Comparison of ENCODE assay signal across 13 cellular contexts in genomic region chr16:450800-451512, GRCh38. TPM values are rescaled to one million over a fixed set of nuclear protein-coding genes. Genes with fewer than 3 reads are reported as not detected.
DNase-seq lines count a peak whose midpoint lies in the region; ATAC-seq and TF ChIP-seq lines count a peak whose summit lies in the region.
"Had no signal": no experiment of that assay in that cellular context is flagged by ENCODE, and none has a peak within 500 bp of the region (broad histone marks: within the 10 kb centered on the region; RNA-seq: fewer than 3 reads in every experiment).

No MANE protein-coding gene starts in this region.

- intact Hi-C loops in left lung (cut with DNase I) = no loop called here

- H3K27me3 ChIP-seq in left lung = no peaks in the 10 kb centered on the region

- peak; percentile 65 for DNase-seq in COR-L47 (lab: John Stamatoyannopoulos, UW)
- DNase-seq in NCI-H187 (lab: John Stamatoyannopoulos, UW) = peak; percentile 81 to 86
- DNase-seq in RWPE1 (ENCODE audit: low spot score) = no peak
- peak in 1 of 2 donors; percentile 58 for DNase-seq in left lung
- no peak for DNase-seq in activated CD8-positive, alpha-beta memory T cell treated with anti-CD3 and anti-CD28 coated beads, Interleukin-2, amount 50 U/mL, for 4 hours
- DNase-seq in hepatic stellate cell (ENCODE audit: low spot score) = no peak
- DNase-seq: activated naive CD8-positive, alpha-beta T cell treated with anti-CD3 and anti-CD28 coated beads, Interleukin-2, amount 50 U/mL, for 24 hours; AML-193; cortex of kidney; GM23248; stimulated activated CD4-positive, alpha-beta T cell treated with anti-CD3 and anti-CD28 coated beads, Interleukin-4, amount 100 ng/mL, for 24 hours had no signal

- ATAC-seq in left lung (peak; percentile 49), SK-N-SH treated with all-trans-retinoic acid at 6 μM for 48 hours (no peak), GM18909 (IDR thresholded peaks at IDR 0.05; ENCODE audit: poor library complexity, unreplicated experiment) (no peak)
- ATAC-seq: activated naive CD8-positive, alpha-beta T cell treated with anti-CD3 and anti-CD28 coated beads, Interleukin-2, amount 50 U/mL, for 24 hours had no signal

- H3K9me3 ChIP-seq in left lung = no peaks in the 10 kb centered on the region

- H3K27ac ChIP-seq in RWPE1 (peak overlapping the region; percentile 9), left lung (no peak overlapping the region)
- H3K27ac ChIP-seq: GM23248 had no signal

- CTCF ChIA-PET in RWPE1 (lab: Yijun Ruan, JAX) = interaction anchor here (0.7 kb wide), 1 partner anchor 201 kb away, joined by 12 read pairs; no protein-coding TSS in a partner anchor

- H3K4me1 ChIP-seq in left lung = peaks cover 0 to 4% of the 10 kb centered on the region in 2 donors

- no peak overlapping the region for H3K4me3 ChIP-seq in left lung
- H3K4me3 ChIP-seq: GM23248 had no signal

- no peak for TF ChIP-seq CTCF in RWPE1 (conservative IDR thresholded peaks at IDR 0.05; ENCODE audit: low read depth)
- TF ChIP-seq CTCF in left lung (IDR thresholded peaks at IDR 0.05) = no peak

- POLR2A ChIA-PET in RWPE1 (lab: Yijun Ruan, JAX; ENCODE audit: low non-redundant PET) = no interaction called here

- no peaks in the 10 kb centered on the region for H3K36me3 ChIP-seq in left lung

TF ChIP-seq in SK-N-SH treated with all-trans-retinoic acid at 6 μM for 48 hours, 23 proteins besides CTCF, POLR2A, EP300 and RAD21:
- TF ChIP-seq ZFP30 (CRISPR knock-in tag; IDR thresholded peaks at IDR 0.05) (no peak), BACH2 (CRISPR knock-in tag; IDR thresholded peaks at IDR 0.05; ENCODE audit: borderline replicate concordance) (no peak), ZNF565 (CRISPR knock-in tag; conservative IDR thresholded peaks at IDR 0.05; ENCODE audit: low read depth) (no peak), PPARA (CRISPR knock-in tag; IDR thresholded peaks at IDR 0.05; ENCODE audit: borderline replicate concordance) (no peak), PATZ1 (CRISPR knock-in tag; IDR thresholded peaks at IDR 0.05; ENCODE audit: borderline replicate concordance) (no peak), TCF4 (CRISPR knock-in tag; IDR thresholded peaks at IDR 0.05; ENCODE audit: borderline replicate concordance) (no peak), OSR1 (CRISPR knock-in tag; IDR thresholded peaks at IDR 0.05) (no peak), ARNTL (CRISPR knock-in tag; IDR thresholded peaks at IDR 0.05; ENCODE audit: borderline replicate concordance, low read depth) (no peak), CSDC2 (CRISPR knock-in tag; IDR thresholded peaks at IDR 0.05) (no peak), ZC3H10 (CRISPR knock-in tag; IDR thresholded peaks at IDR 0.05) (no peak), CSRNP3 (CRISPR knock-in tag; IDR thresholded peaks at IDR 0.05) (no peak)
- TF ChIP-seq, protein P1, sequence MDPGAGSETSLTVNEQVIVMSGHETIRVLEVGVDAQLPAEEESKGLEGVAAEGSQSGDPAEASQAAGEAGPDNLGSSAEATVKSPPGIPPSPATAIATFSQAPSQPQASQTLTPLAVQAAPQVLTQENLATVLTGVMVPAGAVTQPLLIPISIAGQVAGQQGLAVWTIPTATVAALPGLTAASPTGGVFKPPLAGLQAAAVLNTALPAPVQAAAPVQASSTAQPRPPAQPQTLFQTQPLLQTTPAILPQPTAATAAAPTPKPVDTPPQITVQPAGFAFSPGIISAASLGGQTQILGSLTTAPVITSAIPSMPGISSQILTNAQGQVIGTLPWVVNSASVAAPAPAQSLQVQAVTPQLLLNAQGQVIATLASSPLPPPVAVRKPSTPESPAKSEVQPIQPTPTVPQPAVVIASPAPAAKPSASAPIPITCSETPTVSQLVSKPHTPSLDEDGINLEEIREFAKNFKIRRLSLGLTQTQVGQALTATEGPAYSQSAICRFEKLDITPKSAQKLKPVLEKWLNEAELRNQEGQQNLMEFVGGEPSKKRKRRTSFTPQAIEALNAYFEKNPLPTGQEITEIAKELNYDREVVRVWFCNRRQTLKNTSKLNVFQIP (CRISPR knock-in tag; IDR thresholded peaks at IDR 0.05; ENCODE audit: borderline replicate concordance, low read depth) = no peak

RNA-seq across cellular contexts. Expression of gene RAB11FIP3, which starts 25.5 kb away (rescaled TPM):
- 10 to 100 TPM; 28.1 to 38.0 TPM for total RNA-seq in left lung

RNA-seq across cellular contexts. Expression of gene DECR2, which starts 49.3 kb away (rescaled TPM):
- total RNA-seq in left lung = 10 to 100 TPM; 14.4 to 17.1 TPM

RNA-seq across cellular contexts. Expression of gene NME4, which starts 54.0 kb away (rescaled TPM):
- 10 to 100 TPM; 72.3 to 78.1 TPM for total RNA-seq in left lung

Comparison
In these comparisons a context has a peak if more than half of its experiments do, and no peak if none do; other contexts are left out.
1. DNase-seq: peak in COR-L47 (single experiment) and NCI-H187 (2 of 2); none in RWPE1 (single experiment), activated CD8-positive, alpha-beta memory T cell treated with anti-CD3 and anti-CD28 coated beads, Interleukin-2, amount 50 U/mL, for 4 hours (single experiment) and hepatic stellate cell (single experiment).